Comparison of ENCODE assay signal across 12 cellular contexts in genomic region chr14:32561520-32561919, GRCh38.
A peak's percentile ranks its signal among the peaks of the same experiment; 100 is the strongest.
DNase-seq lines count a peak whose midpoint lies in the region; ATAC-seq and TF ChIP-seq lines count a peak whose summit lies in the region.
"Had no signal": no experiment of that assay in that cellular context is flagged by ENCODE, and none has a peak within 500 bp of the region (broad histone marks: within the 10 kb centered on the region; RNA-seq: fewer than 3 reads in every experiment).

No MANE protein-coding gene starts in this region.

- H3K27ac ChIP-seq in GM23248 = peak overlapping the region; percentile 54
- no peak overlapping the region for H3K27ac ChIP-seq in adrenal gland
- H3K27ac ChIP-seq: SK-N-MC had no signal

- peak; percentile 92 for DNase-seq in GM23248
- peak in 5 of 7 donors; percentile 13 to 56 (median 45) for DNase-seq in adrenal gland
- DNase-seq in left ventricle myocardium superior = no peak
- DNase-seq in skeletal muscle cell (ENCODE audit: low read depth) = peak; percentile 45
- no peak for DNase-seq in OCI-M2 (lab: John Stamatoyannopoulos, UW; ENCODE audit: unreplicated experiment)
- no peak for DNase-seq in activated CD4-positive, alpha-beta memory T cell treated with anti-CD3 and anti-CD28 coated beads, Interleukin-2, amount 10 ng/mL, durations not matched to agents 7 days and 5 days
- no peak for DNase-seq in T-helper 1 cell
- DNase-seq: activated CD4-positive, alpha-beta T cell treated with anti-CD3 and anti-CD28 coated beads for 1 hour; NCI-H1092 treated with DMSO at 0.1 percent for 48 hours; NCI-H526 treated with DMSO at 0.1 percent for 48 hours had no signal

- no peaks in the 10 kb centered on the region for H3K36me3 ChIP-seq in GM23248 (ENCODE audit: low read depth)
- H3K36me3 ChIP-seq in adrenal gland (replicated peaks in 1 of 2) = no peaks in the 10 kb centered on the region

- H3K9me2 ChIP-seq in GM23248 (ENCODE audit: insufficient read depth) = no peaks in the 10 kb centered on the region; the same call in 1 of the 2 replicates

- intact Hi-C loops in adrenal gland (cut with DNase I) (no loop called here), left ventricle myocardium superior (cut with micrococcal nuclease) (no loop called here)

- 0 out of 2 replicates have a peak overlapping the region, but pooled peaks have one; percentile 15 for H2AFZ ChIP-seq in GM23248

- H3K4me3 ChIP-seq in GM23248 (no peak overlapping the region), adrenal gland (no peak overlapping the region), skeletal muscle cell (ENCODE audit: low read depth, low read length) (no peak overlapping the region)
- H3K4me3 ChIP-seq: SK-N-MC had no signal

- H3K27me3 ChIP-seq in GM23248 (replicated peaks; ENCODE audit: insufficient read depth) (no peaks in the 10 kb centered on the region), adrenal gland (no peaks in the 10 kb centered on the region)

- H3K4me3 Mint-ChIP-seq in activated CD4-positive, alpha-beta memory T cell treated with anti-CD3 and anti-CD28 coated beads, Interleukin-2, amount 10 ng/mL, durations not matched to agents 7 days and 5 days = no peak overlapping the region
- H3K4me3 Mint-ChIP-seq: memory B cell had no signal

- CTCF ChIA-PET in activated CD4-positive, alpha-beta memory T cell treated with anti-CD3 and anti-CD28 coated beads, Interleukin-2, amount 10 ng/mL, durations not matched to agents 7 days and 5 days (lab: Charles Lee) = no interaction called here

- no peak overlapping the region for H3K27ac Mint-ChIP-seq in activated CD4-positive, alpha-beta memory T cell treated with anti-CD3 and anti-CD28 coated beads, Interleukin-2, amount 10 ng/mL, durations not matched to agents 7 days and 5 days
- H3K27ac Mint-ChIP-seq: memory B cell had no signal

- 0% methylated on average over 1 of the region's 1 CpG for WGBS in GM23248 (ENCODE audit: low coverage in 1 of 2, low lambda C conversion rate in 2 of 2, missing lambda C conversion rate in 2 of 2), 2 experiments
- WGBS in adrenal gland, 4 donors = 19 to 41% (median 30%) methylated on average over 1 of the region's 1 CpG

- no peaks in the 10 kb centered on the region for H3K36me3 Mint-ChIP-seq in activated CD4-positive, alpha-beta memory T cell treated with anti-CD3 and anti-CD28 coated beads, Interleukin-2, amount 10 ng/mL, durations not matched to agents 7 days and 5 days (ENCODE audit: low read depth)
- H3K36me3 Mint-ChIP-seq: memory B cell had no signal

- in situ Hi-C loops in GM23248 (cut with MboI) = no loop called here

- H3K79me2 ChIP-seq in GM23248 (ENCODE audit: insufficient read depth) = no peaks in the 10 kb centered on the region

- no peak for TF ChIP-seq CTCF in adrenal gland (IDR thresholded peaks at IDR 0.05)

- peaks cover 49% of the 10 kb centered on the region for H3F3A ChIP-seq in GM23248 (ENCODE audit: insufficient read depth)

- peaks cover 17% of the 10 kb centered on the region for H3K4me1 Mint-ChIP-seq in activated CD4-positive, alpha-beta memory T cell treated with anti-CD3 and anti-CD28 coated beads, Interleukin-2, amount 10 ng/mL, durations not matched to agents 7 days and 5 days

- no peaks in the 10 kb centered on the region for H3K27me3 Mint-ChIP-seq in activated CD4-positive, alpha-beta memory T cell treated with anti-CD3 and anti-CD28 coated beads, Interleukin-2, amount 10 ng/mL, durations not matched to agents 7 days and 5 days
- H3K27me3 Mint-ChIP-seq: memory B cell had no signal

- H3K4me1 ChIP-seq in GM23248 (ENCODE audit: insufficient read depth) (peaks cover 47% of the 10 kb centered on the region), adrenal gland (replicated peaks in 1 of 2) (peaks cover 0 to 26% of the 10 kb centered on the region in 2 donors)

- no peaks in the 10 kb centered on the region for H3K9me3 Mint-ChIP-seq in activated CD4-positive, alpha-beta memory T cell treated with anti-CD3 and anti-CD28 coated beads, Interleukin-2, amount 10 ng/mL, durations not matched to agents 7 days and 5 days
- H3K9me3 Mint-ChIP-seq: memory B cell had no signal

- peak overlapping the region; percentile 65 for H3K4me2 ChIP-seq in GM23248 (ENCODE audit: unreplicated experiment)

- H4K20me1 ChIP-seq in GM23248 (ENCODE audit: insufficient read depth) = no peaks in the 10 kb centered on the region

- POLR2A ChIA-PET in activated CD4-positive, alpha-beta memory T cell treated with anti-CD3 and anti-CD28 coated beads, Interleukin-2, amount 10 ng/mL, durations not matched to agents 7 days and 5 days (lab: Charles Lee) = no interaction called here

- ATAC-seq in left ventricle myocardium superior = peak; percentile 40

- TF ChIP-seq POLR2A in adrenal gland (IDR thresholded peaks at IDR 0.05) = no peak

- no peaks in the 10 kb centered on the region for H3K9me3 ChIP-seq in GM23248 (ENCODE audit: low read depth)
- no peaks in the 10 kb centered on the region for H3K9me3 ChIP-seq in adrenal gland (replicated peaks in 1 of 3)

- no peak overlapping the region for H3K9ac ChIP-seq in GM23248

Comparison
In these comparisons a context has a peak if more than half of its experiments do, and no peak if none do; other contexts are left out.
1. DNase-seq: peak in GM23248 (single experiment), adrenal gland (5 of 7) and skeletal muscle cell (single experiment); none in left ventricle myocardium superior (single experiment), OCI-M2 (single experiment), activated CD4-positive, alpha-beta memory T cell treated with anti-CD3 and anti-CD28 coated beads, Interleukin-2, amount 10 ng/mL, durations not matched to agents 7 days and 5 days (single experiment) and T-helper 1 cell (0 of 5).